13 cellular contexts compared by ENCODE assay signal in the genomic region with DNA sequence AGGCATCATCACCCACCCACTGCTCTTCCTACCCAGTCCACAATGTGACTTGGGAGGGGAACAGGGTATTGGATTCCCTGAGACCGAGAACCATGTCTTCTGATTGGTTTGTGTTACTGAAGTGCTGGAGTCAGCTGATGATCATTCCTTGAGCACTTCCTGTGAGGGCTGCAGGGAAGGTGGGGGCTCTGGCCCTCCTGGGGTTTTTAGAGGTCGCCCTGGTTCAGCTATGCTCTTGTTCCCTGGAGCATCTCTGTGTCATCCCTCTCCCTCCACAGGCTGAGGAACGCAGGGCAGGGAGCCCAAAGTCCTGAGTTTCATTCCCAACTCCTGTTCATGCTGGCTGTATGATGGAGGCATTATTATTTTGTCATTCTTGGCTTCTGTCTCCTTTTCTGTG. TPM values are rescaled to one million over a fixed set of nuclear protein-coding genes. Genes with fewer than 3 reads are reported as not detected.
DNase-seq lines count a peak whose midpoint lies in the region; ATAC-seq and TF ChIP-seq lines count a peak whose summit lies in the region.
"Had no signal": no experiment of that assay in that cellular context is flagged by ENCODE, and none has a peak within 500 bp of the region (broad histone marks: within the 10 kb centered on the region; RNA-seq: fewer than 3 reads in every experiment).

No MANE protein-coding gene starts in this region.

- CTCF ChIA-PET in RWPE1 (lab: Yijun Ruan, JAX), result no interaction called here

- peaks cover 9% of the 10 kb centered on the region for H3K9me3 Mint-ChIP-seq in nephron progenitor cell

- peaks cover 8% of the 10 kb centered on the region for H3K36me3 ChIP-seq in fibroblast of lung (ENCODE audit: control insufficient read depth, insufficient read depth, low read length)
- H3K36me3 ChIP-seq: left lung had no signal

- peaks cover 1% of the 10 kb centered on the region for H4K20me1 ChIP-seq in fibroblast of lung (ENCODE audit: control insufficient read depth, extremely low read depth, insufficient read depth, low read length)

- ATAC-seq in HG03175 (IDR thresholded peaks at IDR 0.05; ENCODE audit: unreplicated experiment) (no peak), esophagus mucosa (no peak)

- peak overlapping the region; percentile 90 for H3K27ac Mint-ChIP-seq in nephron progenitor cell

- TF ChIP-seq CTCF in AG10803 (conservative IDR thresholded peaks at IDR 0.05; ENCODE audit: low read length) (no peak; the same call in 1 of the 2 replicates), RWPE1 (conservative IDR thresholded peaks at IDR 0.05; ENCODE audit: low read depth) (no peak), fibroblast of lung (conservative IDR thresholded peaks at IDR 0.05 in 1 of 2, IDR thresholded peaks at IDR 0.05 in 1 of 2; ENCODE audit: low read depth in 1 of 2, low read length in 2 of 2) (no peak), nephron progenitor cell (IDR thresholded peaks at IDR 0.05) (no peak)

- H3K4me3 ChIP-seq in AG10803 (ENCODE audit: low read length) (no peak overlapping the region), fibroblast of lung (replicated peaks in 1 of 4; ENCODE audit: control extremely low read depth in 1 of 4, insufficient read depth in 1 of 4, low read depth in 3 of 4, low read length in 4 of 4) (no peak overlapping the region)
- H3K4me3 ChIP-seq: left lung had no signal

- peaks cover 52% of the 10 kb centered on the region for H3K4me1 Mint-ChIP-seq in nephron progenitor cell

- H3K4me3 Mint-ChIP-seq in nephron progenitor cell, result no peak overlapping the region

- H3K27me3 Mint-ChIP-seq in nephron progenitor cell (ENCODE audit: low read depth, poor library complexity), result no peaks in the 10 kb centered on the region

- H3K36me3 Mint-ChIP-seq in nephron progenitor cell (ENCODE audit: low read depth), result peaks cover 48% of the 10 kb centered on the region

- DNase-seq in AG10803 (ENCODE audit: low read depth) (peak; percentile 74), RWPE1 (ENCODE audit: low spot score) (no peak), fibroblast of lung (ENCODE audit: low read depth in 2 of 2) (peak in 1 of 2 donors; percentile 9), nephron progenitor cell (no peak), NCI-H2171 (lab: John Stamatoyannopoulos, UW) (no peak), NCI-H1694 treated with DMSO at 0.1 percent for 48 hours (lab: John Stamatoyannopoulos, UW) (no peak)
- DNase-seq: activated CD8-positive, alpha-beta memory T cell treated with anti-CD3 and anti-CD28 coated beads, Interleukin-2, amount 50 U/mL, for 48 hours; GOT3; NCI-H2081; SIG-M5 had no signal

- peaks cover 82% of the 10 kb centered on the region for H3K79me2 ChIP-seq in fibroblast of lung (ENCODE audit: control insufficient read depth, insufficient read depth, low read length)

- H3K9me3 ChIP-seq in fibroblast of lung (ENCODE audit: control insufficient read depth, insufficient read depth, low read depth, low read length), result no peaks in the 10 kb centered on the region
- H3K9me3 ChIP-seq: left lung had no signal

- H3K9ac ChIP-seq in fibroblast of lung (ENCODE audit: insufficient read depth, low read length), result no peak overlapping the region

- peaks cover 19% of the 10 kb centered on the region for H3K4me1 ChIP-seq in fibroblast of lung (ENCODE audit: control insufficient read depth, extremely low read depth, insufficient read depth, low read length)

- H3K4me2 ChIP-seq in fibroblast of lung (ENCODE audit: extremely low read depth, insufficient read depth, low read length), result peak overlapping the region; percentile 66

- H3K27ac ChIP-seq in RWPE1 (peak overlapping the region; percentile 47), fibroblast of lung (ENCODE audit: insufficient read depth, low read length) (peak overlapping the region; percentile 67)

- no peaks in the 10 kb centered on the region for H3K27me3 ChIP-seq in fibroblast of lung (ENCODE audit: control insufficient read depth, insufficient read depth, low read length)
- H3K27me3 ChIP-seq: left lung had no signal

- no peak overlapping the region for H2AFZ ChIP-seq in fibroblast of lung (ENCODE audit: low read length)

- POLR2A ChIA-PET in RWPE1 (lab: Yijun Ruan, JAX; ENCODE audit: low non-redundant PET), result no interaction called here

RNA-seq across cellular contexts. Expression of gene ZC3H7B, which starts 6.7 kb away (rescaled TPM):
- total RNA-seq in fibroblast of lung (39.3 and 64.4 TPM in 2 replicates), esophagus mucosa (21.1 TPM)
- polyA plus RNA-seq in fibroblast of lung, result 30.6 and 42.1 TPM in 2 replicates
- 62.7 and 75.0 TPM in 2 replicates for polyA plus RNA-seq in fibroblast of lung (2012)
- polyA minus RNA-seq in fibroblast of lung (ENCODE audit: low replicate concordance), result 102 and 122 TPM in 2 replicates

RNA-seq across cellular contexts. Expression of gene RANGAP1, which starts 22.1 kb away (rescaled TPM):
- total RNA-seq in fibroblast of lung, result 28.0 and 59.9 TPM in 2 replicates
- 37.2 and 105 TPM in 2 replicates for polyA plus RNA-seq in fibroblast of lung
- 48.7 and 146 TPM in 2 replicates for polyA plus RNA-seq in fibroblast of lung (2012)
- 90.0 and 266 TPM in 2 replicates for polyA minus RNA-seq in fibroblast of lung (ENCODE audit: low replicate concordance)
- 78.9 TPM for total RNA-seq in esophagus mucosa
